Comparison of ENCODE assay signal across 8 cellular contexts in the genomic region with DNA sequence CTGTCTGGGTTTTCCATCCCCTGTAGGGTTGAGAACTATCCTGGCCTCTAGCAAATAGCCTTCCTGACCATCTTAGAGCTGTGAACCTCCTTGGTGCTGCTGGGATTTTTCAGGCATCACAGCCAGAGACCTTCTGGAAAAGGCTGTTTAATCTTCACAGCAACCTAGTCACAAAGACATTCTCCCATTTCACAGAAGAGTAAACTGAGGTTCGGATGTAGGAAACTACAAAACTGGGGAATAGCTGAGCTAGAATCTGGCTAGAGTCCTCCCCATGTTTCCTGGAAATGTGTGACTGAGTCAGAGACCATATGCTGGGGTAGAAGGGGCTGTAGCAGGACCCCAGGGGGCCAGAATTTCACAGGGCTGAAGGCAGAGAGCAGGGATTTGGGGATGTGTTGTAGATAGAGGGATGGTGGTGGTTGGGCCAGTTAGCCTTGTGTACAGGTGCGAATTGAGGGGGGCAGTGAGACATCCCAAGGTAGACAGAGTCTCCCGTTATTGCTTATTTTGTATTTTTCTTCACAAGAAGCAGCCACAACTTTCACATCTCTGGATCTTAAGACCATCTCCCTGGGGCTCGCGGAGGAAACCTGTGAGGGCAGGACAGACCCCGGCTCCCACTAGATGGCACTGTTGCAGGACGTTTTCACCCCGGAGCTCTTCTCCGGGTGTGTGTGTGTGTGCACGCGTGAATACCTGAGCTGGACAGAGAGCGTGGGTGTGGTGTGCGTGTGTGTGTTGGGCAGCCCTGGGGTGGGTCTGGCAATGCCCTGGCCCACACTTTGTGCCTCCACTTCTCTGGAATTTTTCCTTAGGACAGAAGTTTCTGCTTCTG.
A peak's percentile ranks its signal among the peaks of the same experiment; 100 is the strongest.
DNase-seq lines count a peak whose midpoint lies in the region; ATAC-seq lines count a peak whose summit lies in the region.

No MANE protein-coding gene starts in this region.

- in situ Hi-C loops in HAP-1 (cut with MboI; ENCODE audit: low sequenced_read_pairs) = no loop called here

- no peaks in the 10 kb centered on the region for H3K9me3 ChIP-seq in HAP-1

- H3K27me3 ChIP-seq in HAP-1 (ENCODE audit: low read depth) = no peaks in the 10 kb centered on the region

- H3K36me3 ChIP-seq in HAP-1 (replicated peaks) = no peaks in the 10 kb centered on the region

- H3K4me1 ChIP-seq in HAP-1 = no peaks in the 10 kb centered on the region

- intact Hi-C loops in left colon (cut with DNase I, micrococcal nuclease) = loop anchor here in 1 of 2 donors (5.0 kb wide), 1 partner anchor 216 kb away; no protein-coding TSS in a partner anchor

- H3K4me3 ChIP-seq in HAP-1 = no peak overlapping the region

- ATAC-seq in activated CD4-positive, CD25-positive, alpha-beta regulatory T cell treated with anti-CD3 and anti-CD28 coated beads, Interleukin-2, amount 50 U/mL, for 24 hours = peak; percentile 37 to 52
- ATAC-seq in left colon (peak; percentile 84), GM21825 (IDR thresholded peaks at IDR 0.05; ENCODE audit: unreplicated experiment) (no peak)

- DNase-seq in D341Med (ENCODE audit: low spot score) (peak; percentile 83), HAP-1 (ENCODE audit: low spot score in 2 of 2) (peak; percentile 14 to 81), NCI-H2081 treated with DMSO at 0.1 percent for 48 hours (lab: John Stamatoyannopoulos, UW) (peak; percentile 16), cerebellum (ENCODE audit: low spot score) (peak; percentile 34), left colon (peak; percentile 56 to 81)
- peak; percentile 24 to 55 for DNase-seq in stimulated activated CD4-positive, alpha-beta T cell treated with anti-CD3 and anti-CD28 coated beads, Interleukin-4, amount 100 ng/mL, for 4 hours

Comparison
In these comparisons a context has a peak if more than half of its experiments do, and no peak if none do; other contexts are left out.
1. DNase-seq: peak in every context shown above with its lines; median percentile 83 in D341Med; 68 in left colon; 48 in HAP-1; 40 in stimulated activated CD4-positive, alpha-beta T cell treated with anti-CD3 and anti-CD28 coated beads, Interleukin-4, amount 100 ng/mL, for 4 hours; 34 in cerebellum; 16 in NCI-H2081 treated with DMSO at 0.1 percent for 48 hours.